16 cellular contexts compared by ENCODE assay signal in genomic region chr11:123421589-123421988, GRCh38.
"Had no signal": no experiment of that assay in that cellular context is flagged by ENCODE, and none has a peak within 500 bp of the region (broad histone marks: within the 10 kb centered on the region; RNA-seq: fewer than 3 reads in every experiment).

No MANE protein-coding gene starts in this region.

- H3K36me3 ChIP-seq: heart right ventricle, left ventricle myocardium inferior, sigmoid colon had no signal

- H3K4me1 Mint-ChIP-seq: central memory CD8-positive, alpha-beta T cell; memory B cell had no signal

- H3K27ac Mint-ChIP-seq: activated naive CD4-positive, alpha-beta T cell treated with anti-CD3 and anti-CD28 coated beads, Interleukin-2, amount 50 U/mL, for 72 hours; memory B cell; stimulated activated naive CD8-positive, alpha-beta T cell treated with anti-CD3 and anti-CD28 coated beads, Interleukin-15, Interleukin-2, amounts not matched to agents 100 ng/mL and 50 ng/mL, for 24 hours had no signal

- H3K27ac ChIP-seq: body of pancreas, heart right ventricle, left ventricle myocardium inferior, sigmoid colon had no signal

- H3K4me3 ChIP-seq: body of pancreas, heart right ventricle, left ventricle myocardium inferior, sigmoid colon had no signal

- H3K4me3 Mint-ChIP-seq: central memory CD8-positive, alpha-beta T cell; memory B cell; stimulated activated naive CD8-positive, alpha-beta T cell treated with anti-CD3 and anti-CD28 coated beads, Interleukin-15, Interleukin-2, amounts not matched to agents 100 ng/mL and 50 ng/mL, for 24 hours had no signal

- H3K4me1 ChIP-seq: body of pancreas, left ventricle myocardium inferior, sigmoid colon had no signal

- H3K36me3 Mint-ChIP-seq: activated naive CD4-positive, alpha-beta T cell treated with anti-CD3 and anti-CD28 coated beads, Interleukin-2, amount 50 U/mL, for 72 hours; memory B cell had no signal

- H3K27me3 ChIP-seq: body of pancreas, sigmoid colon had no signal

- H3K9me3 Mint-ChIP-seq: activated naive CD4-positive, alpha-beta T cell treated with anti-CD3 and anti-CD28 coated beads, Interleukin-2, amount 50 U/mL, for 72 hours; central memory CD8-positive, alpha-beta T cell; memory B cell; stimulated activated naive CD8-positive, alpha-beta T cell treated with anti-CD3 and anti-CD28 coated beads, Interleukin-15, Interleukin-2, amounts not matched to agents 100 ng/mL and 50 ng/mL, for 24 hours had no signal

- H3K9me3 ChIP-seq: body of pancreas, heart right ventricle, left ventricle myocardium inferior, sigmoid colon had no signal

- DNase-seq: activated CD4-positive, alpha-beta T cell treated with anti-CD3 and anti-CD28 coated beads, Interleukin-2, amount 50 U/mL, for 1 hour; activated CD4-positive, CD25-positive, alpha-beta regulatory T cell; amniotic stem cell; body of pancreas; cortex of kidney; effector CD8-positive, alpha-beta T cell; heart right ventricle; islet precursor cell; left ventricle myocardium inferior; sigmoid colon; stimulated activated CD4-positive, alpha-beta T cell treated with anti-CD3 and anti-CD28 coated beads, Interleukin-4, amount 100 ng/mL, for 1 hour; stimulated activated CD8-positive, alpha-beta memory T cell treated with anti-CD3 and anti-CD28 coated beads, Interleukin-4, amount 100 ng/mL, for 48 hours had no signal

- ATAC-seq: activated naive CD4-positive, alpha-beta T cell treated with anti-CD3 and anti-CD28 coated beads, Interleukin-2, amount 50 U/mL, for 72 hours; body of pancreas; heart right ventricle had no signal
